9 cellular contexts compared by ENCODE assay signal in genomic region chr16:17529982-17530760, GRCh38.
DNase-seq lines count a peak whose midpoint lies in the region; ATAC-seq and TF ChIP-seq lines count a peak whose summit lies in the region.
"Had no signal": no experiment of that assay in that cellular context is flagged by ENCODE, and none has a peak within 500 bp of the region (broad histone marks: within the 10 kb centered on the region; RNA-seq: fewer than 3 reads in every experiment).

No MANE protein-coding gene starts in this region.

- no peaks in the 10 kb centered on the region for H3K9me3 ChIP-seq in WERI-Rb-1 (ENCODE audit: severe bottlenecking)

- H3K27me3 ChIP-seq in WERI-Rb-1 (ENCODE audit: insufficient read depth, low read depth, severe bottlenecking), result no peaks in the 10 kb centered on the region

- H3K4me3 ChIP-seq in WERI-Rb-1 (ENCODE audit: low read depth, low read length), result no peak overlapping the region

- TF ChIP-seq CTCF in WERI-Rb-1 (IDR thresholded peaks at IDR 0.05; ENCODE audit: low read depth, low read length), result no peak

- no peaks in the 10 kb centered on the region for H3K36me3 ChIP-seq in WERI-Rb-1

- no peak overlapping the region for H3K27ac ChIP-seq in WERI-Rb-1

- DNase-seq in CD1c-positive myeloid dendritic cell (ENCODE audit: extremely low spot score) (peak; percentile 17), WERI-Rb-1 (no peak), cerebellar cortex (ENCODE audit: low spot score) (no peak), putamen (ENCODE audit: low spot score) (no peak)
- peak; percentile 15 for DNase-seq in activated naive CD4-positive, alpha-beta T cell treated with anti-CD3 and anti-CD28 coated beads, Interleukin-2, amount 50 U/mL, for 16 hours
- DNase-seq: AML-193 had no signal

- peak; percentile 46 for ATAC-seq in GM19468 (IDR thresholded peaks at IDR 0.05; ENCODE audit: extremely low read depth, unreplicated experiment)
- ATAC-seq in HG03460 (IDR thresholded peaks at IDR 0.05; ENCODE audit: unreplicated experiment), result peak; percentile 70
- no peak for ATAC-seq in HG02759 (IDR thresholded peaks at IDR 0.05; ENCODE audit: unreplicated experiment)

Comparison
In these comparisons a context has a peak if more than half of its experiments do, and no peak if none do; other contexts are left out.
1. DNase-seq: peak in CD1c-positive myeloid dendritic cell (single experiment) and activated naive CD4-positive, alpha-beta T cell treated with anti-CD3 and anti-CD28 coated beads, Interleukin-2, amount 50 U/mL, for 16 hours (single experiment); none in WERI-Rb-1 (single experiment), cerebellar cortex (single experiment) and putamen (single experiment).